Comparison of ENCODE assay signal across 13 cellular contexts in the genomic region with DNA sequence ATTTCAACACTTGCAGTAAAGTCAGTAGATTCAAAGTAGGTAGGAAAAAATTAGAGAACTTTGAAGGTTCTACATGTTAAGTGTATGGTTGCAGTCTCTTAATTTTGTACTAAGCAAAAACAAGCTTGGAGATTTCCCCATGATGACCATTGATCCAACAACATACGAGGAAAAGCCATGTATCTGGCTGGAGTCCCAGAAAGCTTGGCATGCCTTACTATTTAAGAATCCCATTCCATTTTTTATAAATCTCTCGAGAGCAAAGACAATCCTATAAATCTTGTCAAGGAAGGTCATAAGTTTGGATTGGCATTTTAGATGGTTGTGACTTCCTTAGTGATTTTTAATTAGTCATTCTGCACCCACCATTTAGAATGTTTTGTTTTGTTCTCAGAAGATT.
"Had no signal": no experiment of that assay in that cellular context is flagged by ENCODE, and none has a peak within 500 bp of the region (broad histone marks: within the 10 kb centered on the region; RNA-seq: fewer than 3 reads in every experiment).

No MANE protein-coding gene starts in this region.

- H3K4me1 ChIP-seq: thyroid gland had no signal

- ATAC-seq: activated T-helper 17 cell treated with anti-CD3 and anti-CD28 coated beads, Interleukin-2, amount 50 U/mL, for 72 hours; left ventricle myocardium superior had no signal

- H3K4me3 ChIP-seq: ovary, thyroid gland had no signal

- H3K27ac ChIP-seq: ovary, thyroid gland had no signal

- DNase-seq: activated CD4-positive, alpha-beta T cell treated with anti-CD3 and anti-CD28 coated beads, Interleukin-2, amount 10 ng/mL, durations not matched to agents 7 days and 5 days; activated CD4-positive, CD25-positive, alpha-beta regulatory T cell; activated naive CD4-positive, alpha-beta T cell treated with anti-CD3 and anti-CD28 coated beads, Interleukin-2, amount 10 ng/mL, durations not matched to agents 7 days and 5 days; activated T-cell treated with anti-CD3 and anti-CD28 coated beads for 4 hours; erythroblast; foreskin fibroblast; glutamatergic neuron; left ventricle myocardium superior; mesendoderm; nephron progenitor cell; ovary; thyroid gland had no signal

- H3K9me3 ChIP-seq: ovary, thyroid gland had no signal

- H3K36me3 ChIP-seq: ovary, thyroid gland had no signal

- H3K27me3 ChIP-seq: ovary, thyroid gland had no signal
